In the genomic region with DNA sequence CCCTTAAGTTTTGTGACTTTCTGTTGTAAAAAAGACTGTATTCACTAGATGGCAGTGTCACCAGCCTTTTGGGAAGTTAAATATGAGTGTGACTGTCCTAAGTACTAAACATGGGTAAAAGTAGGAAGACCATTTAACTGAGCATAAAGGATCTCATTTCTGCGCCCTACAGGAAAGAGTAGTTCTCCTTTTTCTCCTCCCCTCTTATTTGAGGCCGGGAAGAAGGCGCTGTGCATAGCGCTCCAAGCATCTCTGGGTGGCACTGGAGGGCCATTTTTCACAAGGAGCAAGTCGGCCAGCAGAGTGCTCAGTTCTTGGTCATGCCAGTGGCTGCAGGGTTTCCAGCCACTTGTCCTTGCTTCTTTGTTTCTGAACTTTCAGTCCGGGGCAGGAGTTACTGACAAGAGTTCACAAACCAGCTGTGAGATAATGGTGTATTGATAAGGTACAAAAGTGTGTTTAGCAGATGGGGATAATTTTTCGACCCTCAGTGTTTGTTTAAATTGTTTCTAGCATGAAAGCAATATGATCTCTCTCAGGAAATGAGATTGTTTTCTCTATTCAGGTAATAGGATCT, we compare ENCODE assay signal across 9 cellular contexts.
DNase-seq lines count a peak whose midpoint lies in the region; ATAC-seq, FAIRE-seq and TF ChIP-seq lines count a peak whose summit lies in the region.
"Had no signal": no experiment of that assay in that cellular context is flagged by ENCODE, and none has a peak within 500 bp of the region (broad histone marks: within the 10 kb centered on the region; RNA-seq: fewer than 3 reads in every experiment).

No MANE protein-coding gene starts in this region.

- H3K4me3 ChIP-seq in SK-N-MC, result no peak overlapping the region
- no peak overlapping the region for H3K4me3 ChIP-seq in bronchial epithelial cell (ENCODE audit: low read depth, low read length)
- no peak overlapping the region for H3K4me3 ChIP-seq in skeletal muscle cell (ENCODE audit: low read depth, low read length)

- FAIRE-seq in bronchial epithelial cell (lab: Jason Lieb, UNC), result no peak

- H3K27me3 Mint-ChIP-seq in immature natural killer cell (ENCODE audit: low read depth in 3 of 3), result no peaks in the 10 kb centered on the region

- peak overlapping the region in 2 of 6 donors; percentile 3 to 4 for H3K27ac Mint-ChIP-seq in immature natural killer cell

- H3K27me3 ChIP-seq in bronchial epithelial cell (ENCODE audit: control insufficient read depth, insufficient read depth, low read length), result no peaks in the 10 kb centered on the region

- no peaks in the 10 kb centered on the region for H3K9me3 ChIP-seq in KOPT-K1 (ENCODE audit: insufficient read depth, low read length, poor library complexity, severe bottlenecking)
- H3K9me3 ChIP-seq in SK-N-MC (ENCODE audit: low read depth, low read length), result no peaks in the 10 kb centered on the region

- H3K27ac ChIP-seq in KOPT-K1 (ENCODE audit: low read depth, low read length, poor library complexity, severe bottlenecking), result peak overlapping the region; percentile 38
- no peak overlapping the region for H3K27ac ChIP-seq in SK-N-MC

- no peak overlapping the region for H3K9ac ChIP-seq in SK-N-MC (ENCODE audit: insufficient read length)

- peaks cover 6 to 11% of the 10 kb centered on the region in 2 donors for H3K4me1 Mint-ChIP-seq in immature natural killer cell

- peak; percentile 74 for TF ChIP-seq CTCF in bronchial epithelial cell (IDR thresholded peaks at IDR 0.05; ENCODE audit: insufficient read depth, low read length, severe bottlenecking)

- H3K4me3 Mint-ChIP-seq in immature natural killer cell, result peak overlapping the region in 4 of 5 donors; percentile 24 to 74 (median 48)
- H3K4me3 Mint-ChIP-seq: CD8-positive, alpha-beta memory T cell had no signal

- DNase-seq in DMS53 (lab: John Stamatoyannopoulos, UW) (peak; percentile 60), DMS53 treated with DMSO at 0.1 percent for 48 hours (lab: John Stamatoyannopoulos, UW; ENCODE audit: unreplicated experiment) (no peak), SK-N-MC (ENCODE audit: low read depth, low spot score) (peak; percentile 53), bronchial epithelial cell (ENCODE audit: low read depth) (peak; percentile 87), immature natural killer cell (peak; percentile 41 to 52 (median 46)), skeletal muscle cell (ENCODE audit: low read depth) (peak; percentile 72)

- no peaks in the 10 kb centered on the region for H3K9me3 Mint-ChIP-seq in immature natural killer cell
- H3K9me3 Mint-ChIP-seq: CD8-positive, alpha-beta memory T cell had no signal

- ATAC-seq in GM21786 (IDR thresholded peaks at IDR 0.05; ENCODE audit: unreplicated experiment), result peak; percentile 90

- H3K36me3 ChIP-seq in KOPT-K1 (ENCODE audit: insufficient read depth, low read length) (no peaks in the 10 kb centered on the region), SK-N-MC (ENCODE audit: insufficient read depth, low read length) (no peaks in the 10 kb centered on the region), bronchial epithelial cell (ENCODE audit: control insufficient read depth, insufficient read depth, low read length) (no peaks in the 10 kb centered on the region)

- no peaks in the 10 kb centered on the region for H3K36me3 Mint-ChIP-seq in immature natural killer cell
- H3K36me3 Mint-ChIP-seq: CD8-positive, alpha-beta memory T cell had no signal
